ENCODE assay signal across 20 cellular contexts in the genomic region with DNA sequence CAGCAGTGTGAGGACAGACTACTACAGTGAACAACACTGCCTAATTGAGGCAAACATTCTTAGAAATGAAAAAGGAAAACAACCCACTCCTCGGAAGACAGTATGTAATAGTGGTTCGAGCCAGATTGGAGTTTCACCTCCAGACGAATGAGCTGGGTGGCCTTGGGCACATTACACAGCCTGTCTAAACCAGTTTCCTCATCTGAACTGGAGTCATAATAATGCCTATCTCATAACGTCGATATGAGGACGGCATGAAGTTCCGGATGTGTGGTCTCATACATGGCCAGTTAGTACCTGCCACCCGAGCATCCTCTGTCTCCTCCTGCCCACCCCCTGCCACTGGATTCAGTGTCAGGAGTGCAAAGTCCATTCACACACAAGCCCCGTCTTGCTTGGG. TPM values are rescaled to one million over a fixed set of nuclear protein-coding genes. Genes with fewer than 3 reads are reported as not detected.
"Had no signal": no experiment of that assay in that cellular context is flagged by ENCODE, and none has a peak within 500 bp of the region (broad histone marks: within the 10 kb centered on the region; RNA-seq: fewer than 3 reads in every experiment).

No MANE protein-coding gene starts in this region.

- H3K27me3 Mint-ChIP-seq: activated B cell treated with CpG ODN at 0.5 μM for 24 hours had no signal

- H3K27ac ChIP-seq: adrenal gland, ascending aorta, brain microvascular endothelial cell, esophagus muscularis mucosa, gastrocnemius medialis, left ventricle myocardium inferior, neural progenitor cell, stomach, suprapubic skin, transverse colon had no signal

- DNase-seq: activated gamma-delta T cell, gastrocnemius medialis had no signal

- H3K9me3 Mint-ChIP-seq: activated B cell treated with CpG ODN at 0.5 μM for 24 hours; activated CD4-positive, alpha-beta memory T cell treated with anti-CD3 and anti-CD28 coated beads for 36 hours; activated naive CD4-positive, alpha-beta T cell treated with anti-CD3 and anti-CD28 coated beads, Interleukin-2, amount 50 U/mL, for 72 hours; neural progenitor cell had no signal

- H3K27ac Mint-ChIP-seq: activated B cell treated with CpG ODN at 0.5 μM for 24 hours; activated CD4-positive, alpha-beta memory T cell treated with anti-CD3 and anti-CD28 coated beads for 36 hours; activated CD4-positive, alpha-beta T cell treated with anti-CD3 and anti-CD28 coated beads for 36 hours; activated naive CD4-positive, alpha-beta T cell treated with anti-CD3 and anti-CD28 coated beads, Interleukin-2, amount 50 U/mL, for 72 hours; neural progenitor cell had no signal

- ATAC-seq: gastrocnemius medialis had no signal

- H3K36me3 Mint-ChIP-seq: activated CD4-positive, alpha-beta memory T cell treated with anti-CD3 and anti-CD28 coated beads for 36 hours; neural progenitor cell had no signal

- H3K4me3 Mint-ChIP-seq: activated B cell treated with CpG ODN at 0.5 μM for 24 hours; activated CD4-positive, alpha-beta memory T cell treated with anti-CD3 and anti-CD28 coated beads for 36 hours; activated CD4-positive, alpha-beta T cell treated with anti-CD3 and anti-CD28 coated beads for 36 hours; naive thymus-derived CD4-positive, alpha-beta T cell; neural progenitor cell had no signal

RNA-seq across cellular contexts. Expression of a gene that starts 15.8 kb away (rescaled TPM):
- total RNA-seq: activated B cell treated with CpG ODN at 0.5 μM for 24 hours; activated CD4-positive, alpha-beta memory T cell treated with anti-CD3 and anti-CD28 coated beads for 36 hours; activated CD4-positive, alpha-beta T cell treated with anti-CD3 and anti-CD28 coated beads for 36 hours; ascending aorta; esophagus muscularis mucosa; gastrocnemius medialis; osteocyte; pulmonary artery endothelial cell; skeletal muscle tissue; T-helper 1 cell treated with Interleukin-12 subunit alpha and Interleukin-12 subunit beta and Interleukin-4 antibody, amounts not matched to agents 30 ng/mL and 1 ng/mL, for 36 hours had no signal
